Comparison of ENCODE assay signal across 1 cellular context in genomic region chr6:44073612-44074382, GRCh38.
TF ChIP-seq lines count a peak whose summit lies in the region.

No MANE protein-coding gene starts in this region.

TF ChIP-seq in HEK293, 187 proteins besides CTCF, POLR2A, EP300 and RAD21 (continued from another document):
- no peak for TF ChIP-seq GLI4 (tag by site-specific recombination; IDR thresholded peaks at IDR 0.05)
- TF ChIP-seq ZNF223 (tag by site-specific recombination; IDR thresholded peaks at IDR 0.05), result no peak
- TF ChIP-seq ZNF837 (tag by site-specific recombination; IDR thresholded peaks at IDR 0.05), result no peak
- no peak for TF ChIP-seq ZNF16 (tag by site-specific recombination; IDR thresholded peaks at IDR 0.05; ENCODE audit: low read depth)
- TF ChIP-seq ZNF248 (tag by site-specific recombination; IDR thresholded peaks at IDR 0.05), result no peak
- TF ChIP-seq ZNF645 (tag by site-specific recombination; IDR thresholded peaks at IDR 0.05), result no peak
- TF ChIP-seq IKZF3 (tag by site-specific recombination; IDR thresholded peaks at IDR 0.05), result no peak
- no peak for TF ChIP-seq ZNF426 (tag by site-specific recombination; IDR thresholded peaks at IDR 0.05)
- no peak for TF ChIP-seq EGR2 (tag by site-specific recombination; IDR thresholded peaks at IDR 0.05; ENCODE audit: low read depth)
- TF ChIP-seq ZNF600 (tag by site-specific recombination; IDR thresholded peaks at IDR 0.05), result peak; percentile 7; the same call in 1 of the 2 replicates
- no peak for TF ChIP-seq ZNF677 (tag by site-specific recombination; IDR thresholded peaks at IDR 0.05)
- no peak for TF ChIP-seq ZNF391 (tag by site-specific recombination; IDR thresholded peaks at IDR 0.05; ENCODE audit: borderline replicate concordance, low read depth)
- TF ChIP-seq ZNF629 (tag by site-specific recombination; IDR thresholded peaks at IDR 0.05), result no peak
- peak; percentile 73 for TF ChIP-seq SP3 (tag by site-specific recombination; IDR thresholded peaks at IDR 0.05)
- no peak for TF ChIP-seq ZNF138 (tag by site-specific recombination; IDR thresholded peaks at IDR 0.05; ENCODE audit: borderline replicate concordance)
- TF ChIP-seq ZNF398 (tag by site-specific recombination; IDR thresholded peaks at IDR 0.05), result peak; percentile 81
- TF ChIP-seq ZNF626 (tag by site-specific recombination; IDR thresholded peaks at IDR 0.05), result no peak
- TF ChIP-seq ZBTB26 (tag by site-specific recombination; optimal IDR thresholded peaks at IDR 0.05), result peak; percentile 5
- no peak for TF ChIP-seq ZNF704 (tag by site-specific recombination; IDR thresholded peaks at IDR 0.05)
- TF ChIP-seq ZNF341 (tag by site-specific recombination; IDR thresholded peaks at IDR 0.05; ENCODE audit: low read depth), result 0 out of 2 replicates have a peak, but pooled peaks have one; percentile 16
- TF ChIP-seq ZNF148 (tag by site-specific recombination; IDR thresholded peaks at IDR 0.05; ENCODE audit: borderline replicate concordance), result no peak
- peak; percentile 5; the same call in 1 of the 2 replicates for TF ChIP-seq SP2 (tag by site-specific recombination; IDR thresholded peaks at IDR 0.05)
- no peak for TF ChIP-seq ZNF155 (tag by site-specific recombination; IDR thresholded peaks at IDR 0.05)
- TF ChIP-seq ZNF19 (tag by site-specific recombination; IDR thresholded peaks at IDR 0.05; ENCODE audit: low read depth), result no peak
- TF ChIP-seq ZNF610 (tag by site-specific recombination; IDR thresholded peaks at IDR 0.05; ENCODE audit: borderline replicate concordance), result no peak
- TF ChIP-seq ZNF791 (tag by site-specific recombination; IDR thresholded peaks at IDR 0.05), result no peak
- peak; percentile 69 for TF ChIP-seq KLF1 (tag by site-specific recombination; IDR thresholded peaks at IDR 0.05)
- TF ChIP-seq GLIS1 (tag by site-specific recombination; IDR thresholded peaks at IDR 0.05), result peak; percentile 23; the same call in 1 of the 2 replicates
- TF ChIP-seq SP7 (tag by site-specific recombination; IDR thresholded peaks at IDR 0.05), result no peak
- 0 out of 2 replicates have a peak, but pooled peaks have one; percentile 27 for TF ChIP-seq ZBTB48 (tag by site-specific recombination; IDR thresholded peaks at IDR 0.05)
- TF ChIP-seq MYNN (tag by site-specific recombination; IDR thresholded peaks at IDR 0.05; ENCODE audit: borderline replicate concordance), result no peak
- TF ChIP-seq ZNF274 (IDR thresholded peaks at IDR 0.05; ENCODE audit: low read length), result no peak
- TF ChIP-seq ZNF274 (tag by site-specific recombination; IDR thresholded peaks at IDR 0.05; ENCODE audit: borderline replicate concordance), result no peak
- peak; percentile 74 for TF ChIP-seq PRDM10 (tag by site-specific recombination; IDR thresholded peaks at IDR 0.05)
- TF ChIP-seq ZNF513 (tag by site-specific recombination; IDR thresholded peaks at IDR 0.05), result no peak
- TF ChIP-seq ZBTB20 (tag by site-specific recombination; IDR thresholded peaks at IDR 0.05), result no peak
- no peak for TF ChIP-seq ZNF518A (tag by site-specific recombination; conservative IDR thresholded peaks at IDR 0.05; ENCODE audit: low read depth)
- no peak for TF ChIP-seq ZNF311 (tag by site-specific recombination; IDR thresholded peaks at IDR 0.05; ENCODE audit: borderline replicate concordance)
TF ChIP-seq in HEK293: peak in this region for 16.
